Comparison of ENCODE assay signal across 16 cellular contexts in the genomic region with DNA sequence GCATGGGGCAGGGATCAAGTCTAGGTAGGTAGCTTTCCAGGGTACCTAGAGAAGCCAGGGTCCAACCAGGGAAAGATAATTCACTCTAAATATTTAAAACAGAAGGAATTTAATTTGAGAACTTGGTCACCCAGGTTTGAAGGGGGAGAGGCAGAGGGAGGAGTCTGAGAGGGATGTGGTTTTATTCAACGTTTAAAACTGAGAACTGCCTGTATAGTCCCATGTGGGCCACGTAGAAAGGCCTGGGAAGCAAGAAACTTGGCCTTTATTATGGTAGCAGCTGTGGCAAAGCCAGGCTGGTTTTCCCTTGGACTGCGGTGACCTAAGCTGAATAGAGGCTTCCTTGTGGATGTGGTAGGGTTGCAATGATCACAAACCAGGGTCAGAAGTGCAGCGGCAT. TPM values are rescaled to one million over a fixed set of nuclear protein-coding genes. Genes with fewer than 3 reads are reported as not detected.
DNase-seq lines count a peak whose midpoint lies in the region; ATAC-seq, FAIRE-seq and TF ChIP-seq lines count a peak whose summit lies in the region.
"Had no signal": no experiment of that assay in that cellular context is flagged by ENCODE, and none has a peak within 500 bp of the region (broad histone marks: within the 10 kb centered on the region; RNA-seq: fewer than 3 reads in every experiment).

No MANE protein-coding gene starts in this region.

- peak; percentile 88 for ATAC-seq in effector memory CD8-positive, alpha-beta T cell (replicated peaks)
- ATAC-seq in GM19455 (IDR thresholded peaks at IDR 0.05; ENCODE audit: unreplicated experiment): no peak
- no peak for ATAC-seq in HG03175 (IDR thresholded peaks at IDR 0.05; ENCODE audit: unreplicated experiment)
- no peak for ATAC-seq in HG02852 (IDR thresholded peaks at IDR 0.05; ENCODE audit: unreplicated experiment)
- ATAC-seq: HepG2 had no signal

- H3K36me3 Mint-ChIP-seq in effector memory CD8-positive, alpha-beta T cell (ENCODE audit: insufficient read depth): no peaks in the 10 kb centered on the region

- H3K4me3 ChIP-seq in BLaER1 (no peak overlapping the region), tibial nerve (no peak overlapping the region)
- H3K4me3 ChIP-seq: coronary artery had no signal

- H3K4me1 ChIP-seq in BLaER1 (peaks cover 56% of the 10 kb centered on the region), tibial nerve (no peaks in the 10 kb centered on the region)

- no peaks in the 10 kb centered on the region for H3K9me3 Mint-ChIP-seq in effector memory CD8-positive, alpha-beta T cell

- peak overlapping the region; percentile 79 to 80 for H3K4me3 Mint-ChIP-seq in effector memory CD8-positive, alpha-beta T cell

- H3K27me3 ChIP-seq in BLaER1 (no peaks in the 10 kb centered on the region), tibial nerve (no peaks in the 10 kb centered on the region)

- H3K9ac ChIP-seq in BLaER1: peak overlapping the region; percentile 42; the same call in 1 of the 2 replicates

- no peaks in the 10 kb centered on the region for H3K27me3 Mint-ChIP-seq in effector memory CD8-positive, alpha-beta T cell

- no peak for TF ChIP-seq POLR2A in tibial nerve (IDR thresholded peaks at IDR 0.05)

- peaks cover 37 to 39% of the 10 kb centered on the region in 2 donors for H3K4me1 Mint-ChIP-seq in effector memory CD8-positive, alpha-beta T cell (ENCODE audit: low read depth in 2 of 2)

- H3K9me3 ChIP-seq in BLaER1 (no peaks in the 10 kb centered on the region), tibial nerve (no peaks in the 10 kb centered on the region)

- H4K20me1 ChIP-seq in BLaER1: no peaks in the 10 kb centered on the region

- TF ChIP-seq EP300 in tibial nerve (IDR thresholded peaks at IDR 0.05): no peak

- H3K4me2 ChIP-seq in BLaER1: peak overlapping the region; percentile 83

- peak overlapping the region; percentile 39 for H3K27ac ChIP-seq in BLaER1
- H3K27ac ChIP-seq in tibial nerve: no peak overlapping the region
- H3K27ac ChIP-seq: coronary artery had no signal

- H3K36me3 ChIP-seq in BLaER1 (no peaks in the 10 kb centered on the region), tibial nerve (no peaks in the 10 kb centered on the region)

- DNase-seq in GM18507 (ENCODE audit: extremely low spot score, insufficient read length, low read depth): no peak
- peak; percentile 42 for DNase-seq in RPMI7951 (ENCODE audit: low read depth)
- DNase-seq in effector memory CD8-positive, alpha-beta T cell: peak; percentile 12 to 26 (median 25)
- DNase-seq in tibial nerve (ENCODE audit: low spot score in 2 of 2): no peak
- DNase-seq: activated CD8-positive, alpha-beta memory T cell treated with anti-CD3 and anti-CD28 coated beads for 24 hours; DMS79; erythroblast; NCI-H1436; NCI-H510A treated with DMSO at 0.1 percent for 48 hours had no signal

- FAIRE-seq in GM18507 (lab: Jason Lieb, UNC): peak; percentile 44
- FAIRE-seq: HepG2, RCC 7860 had no signal

- no peak for TF ChIP-seq CTCF in tibial nerve (IDR thresholded peaks at IDR 0.05)

- WGBS in tibial nerve, 2 donors: 54 to 58% methylated on average over 4 of the region's 4 CpGs

- H3K27ac Mint-ChIP-seq in effector memory CD8-positive, alpha-beta T cell: peak overlapping the region; percentile 57 to 77

RNA-seq across cellular contexts. Expression of a gene that starts 42.0 kb away (rescaled TPM):
- 27.8 and 35.1 TPM in 2 replicates for total RNA-seq in RPMI7951 (2014; rRNA removed; shearing (Covaris generic))
- 1 to 10 TPM; 3.8 to 7.3 (median 4.4) TPM for total RNA-seq in tibial nerve

Comparison
In these comparisons a context has a peak if more than half of its experiments do, and no peak if none do; other contexts are left out.
1. DNase-seq: peak in RPMI7951 (single experiment) and effector memory CD8-positive, alpha-beta T cell (3 of 3); none in GM18507 (single experiment) and tibial nerve (0 of 2).